Comparison of ENCODE assay signal across 1 cellular context in genomic region chr6:147868493-147869222, GRCh38.
TF ChIP-seq lines count a peak whose summit lies in the region.

No MANE protein-coding gene starts in this region.

TF ChIP-seq in IMR-90, 13 proteins besides CTCF, POLR2A, EP300 and RAD21 (continued from another document):
- no peak for TF ChIP-seq MAFK (IDR thresholded peaks at IDR 0.05; ENCODE audit: low read depth, low read length)
- no peak for TF ChIP-seq RFX5 (IDR thresholded peaks at IDR 0.05; ENCODE audit: low read depth, low read length)
- no peak for TF ChIP-seq FOS (IDR thresholded peaks at IDR 0.05; ENCODE audit: low read depth, low read length)
- TF ChIP-seq, protein P1, sequence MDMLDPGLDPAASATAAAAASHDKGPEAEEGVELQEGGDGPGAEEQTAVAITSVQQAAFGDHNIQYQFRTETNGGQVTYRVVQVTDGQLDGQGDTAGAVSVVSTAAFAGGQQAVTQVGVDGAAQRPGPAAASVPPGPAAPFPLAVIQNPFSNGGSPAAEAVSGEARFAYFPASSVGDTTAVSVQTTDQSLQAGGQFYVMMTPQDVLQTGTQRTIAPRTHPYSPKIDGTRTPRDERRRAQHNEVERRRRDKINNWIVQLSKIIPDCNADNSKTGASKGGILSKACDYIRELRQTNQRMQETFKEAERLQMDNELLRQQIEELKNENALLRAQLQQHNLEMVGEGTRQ (IDR thresholded peaks at IDR 0.05; ENCODE audit: low read depth, low read length) = no peak
- TF ChIP-seq CEBPB (IDR thresholded peaks at IDR 0.05; ENCODE audit: low read depth, low read length) = no peak
- TF ChIP-seq CHD1 (IDR thresholded peaks at IDR 0.05; ENCODE audit: low read depth, low read length) = no peak
- no peak for TF ChIP-seq BHLHE40 (IDR thresholded peaks at IDR 0.05; ENCODE audit: low read depth, low read length)
- TF ChIP-seq, protein P2, sequence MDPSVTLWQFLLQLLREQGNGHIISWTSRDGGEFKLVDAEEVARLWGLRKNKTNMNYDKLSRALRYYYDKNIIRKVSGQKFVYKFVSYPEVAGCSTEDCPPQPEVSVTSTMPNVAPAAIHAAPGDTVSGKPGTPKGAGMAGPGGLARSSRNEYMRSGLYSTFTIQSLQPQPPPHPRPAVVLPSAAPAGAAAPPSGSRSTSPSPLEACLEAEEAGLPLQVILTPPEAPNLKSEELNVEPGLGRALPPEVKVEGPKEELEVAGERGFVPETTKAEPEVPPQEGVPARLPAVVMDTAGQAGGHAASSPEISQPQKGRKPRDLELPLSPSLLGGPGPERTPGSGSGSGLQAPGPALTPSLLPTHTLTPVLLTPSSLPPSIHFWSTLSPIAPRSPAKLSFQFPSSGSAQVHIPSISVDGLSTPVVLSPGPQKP (IDR thresholded peaks at IDR 0.05; ENCODE audit: borderline replicate concordance, low read depth, low read length) = no peak
- no peak for TF ChIP-seq RCOR1 (IDR thresholded peaks at IDR 0.05; ENCODE audit: insufficient replicate concordance, low read length)
- TF ChIP-seq SMC3 (IDR thresholded peaks at IDR 0.05; ENCODE audit: low read depth, low read length) = no peak
- no peak for TF ChIP-seq NFE2L2 (IDR thresholded peaks at IDR 0.05; ENCODE audit: low read depth, low read length)
